In genomic region chr4:67736262-67736661, GRCh38 we compare ENCODE assay signal across 34 cellular contexts. TPM values are rescaled to one million over a fixed set of nuclear protein-coding genes. Genes with fewer than 3 reads are reported as not detected.
"Had no signal": no experiment of that assay in that cellular context is flagged by ENCODE, and none has a peak within 500 bp of the region (broad histone marks: within the 10 kb centered on the region; RNA-seq: fewer than 3 reads in every experiment).

No MANE protein-coding gene starts in this region.

- H3K4me1 Mint-ChIP-seq: nephron; stimulated activated memory B cell treated with anti-CD40 and anti-IgM and Interleukin-4, amounts not matched to agents 10 μg/mL and 1 μg/mL and 100 μg/mL, for 72 hours; stimulated activated naive CD8-positive, alpha-beta T cell treated with anti-CD3 and anti-CD28 coated beads, Interleukin-15, amount 100 ng/mL, for 72 hours had no signal

- H3K4me1 ChIP-seq: neural progenitor cell, parathyroid adenoma, psoas muscle, spleen, suprapubic skin, testis, tibial artery, transverse colon, upper lobe of right lung, uterus had no signal

- H3K36me3 Mint-ChIP-seq: natural killer cell had no signal

- DNase-seq: natural killer cell; occipital lobe; ovary; posterior cingulate gyrus; psoas muscle; right cardiac atrium; spleen; stimulated activated CD4-positive, alpha-beta T cell treated with anti-CD3 and anti-CD28 coated beads, Interleukin-12 subunit alpha, Interleukin-12 subunit beta, amount 100 ng/mL, for 4 hours; stimulated activated CD4-positive, alpha-beta T cell treated with anti-CD3 and anti-CD28 coated beads, Interleukin-1b, Interleukin-23, amount 100 ng/mL, for 48 hours; stimulated activated CD4-positive, alpha-beta T cell treated with anti-CD3 and anti-CD28 coated beads, Interleukin-4, amount 100 ng/mL, for 1 hour; stimulated activated CD4-positive, alpha-beta T cell treated with anti-CD3 and anti-CD28 coated beads, Interleukin-4, amount 100 ng/mL, for 4 hours; stimulated activated CD8-positive, alpha-beta memory T cell treated with anti-CD3 and anti-CD28 coated beads, Interleukin-4, amount 100 ng/mL, for 48 hours; stimulated activated naive CD4-positive, alpha-beta T cell; stimulated activated naive CD8-positive, alpha-beta T cell treated with anti-CD3 and anti-CD28 coated beads, Interleukin-15, amount 100 ng/mL, for 72 hours; stimulated activated naive CD8-positive, alpha-beta T cell treated with anti-CD3 and anti-CD28 coated beads, Interleukin-15, Interleukin-2, amounts not matched to agents 100 U/mL and 50 U/mL, for 24 hours; substantia nigra; testis; tibial artery; transverse colon; upper lobe of right lung; uterus had no signal

- H3K4me3 ChIP-seq: neural progenitor cell, ovary, psoas muscle, skin epidermis, smooth muscle cell, spleen, suprapubic skin, testis, tibial artery, transverse colon, upper lobe of right lung, uterus had no signal

- H3K27ac Mint-ChIP-seq: natural killer cell; nephron; neural progenitor cell; progenitor cell of endocrine pancreas; stimulated activated memory B cell treated with anti-CD40 and anti-IgM and Interleukin-4, amounts not matched to agents 10 μg/mL and 1 μg/mL and 100 μg/mL, for 72 hours; stimulated activated naive CD8-positive, alpha-beta T cell treated with anti-CD3 and anti-CD28 coated beads, Interleukin-15, amount 100 ng/mL, for 72 hours; type B pancreatic cell had no signal

- H3K9me3 ChIP-seq: ovary, psoas muscle, spleen, suprapubic skin, testis, tibial artery, transverse colon, upper lobe of right lung, uterus had no signal

- H3K27me3 Mint-ChIP-seq: progenitor cell of endocrine pancreas; stimulated activated memory B cell treated with anti-CD40 and anti-IgM and Interleukin-4, amounts not matched to agents 10 μg/mL and 1 μg/mL and 100 μg/mL, for 72 hours; stimulated activated naive CD8-positive, alpha-beta T cell treated with anti-CD3 and anti-CD28 coated beads, Interleukin-15, amount 100 ng/mL, for 72 hours; type B pancreatic cell had no signal

- ATAC-seq: natural killer cell; psoas muscle; right cardiac atrium; sciatic nerve; stimulated activated memory B cell treated with anti-CD40 and anti-IgM and Interleukin-4, amounts not matched to agents 10 μg/mL and 1 μg/mL and 100 μg/mL, for 72 hours; stimulated activated naive CD8-positive, alpha-beta T cell treated with anti-CD3 and anti-CD28 coated beads, Interleukin-15, amount 100 ng/mL, for 72 hours; stimulated activated naive CD8-positive, alpha-beta T cell treated with anti-CD3 and anti-CD28 coated beads, Interleukin-15, Interleukin-2, amounts not matched to agents 100 U/mL and 50 U/mL, for 24 hours; upper lobe of right lung had no signal

- H3K27me3 ChIP-seq: neural progenitor cell, ovary, spleen, suprapubic skin, testis, tibial artery, transverse colon, upper lobe of right lung, uterus had no signal

- H3K4me3 Mint-ChIP-seq: natural killer cell; nephron; neural progenitor cell; stimulated activated memory B cell treated with anti-CD40 and anti-IgM and Interleukin-4, amounts not matched to agents 10 μg/mL and 1 μg/mL and 100 μg/mL, for 72 hours; stimulated activated naive CD8-positive, alpha-beta T cell treated with anti-CD3 and anti-CD28 coated beads, Interleukin-15, amount 100 ng/mL, for 72 hours; type B pancreatic cell had no signal

- H3K36me3 ChIP-seq: neural progenitor cell, ovary, suprapubic skin, transverse colon, upper lobe of right lung, uterus had no signal

- H3K9me3 Mint-ChIP-seq: natural killer cell; nephron; neural progenitor cell; stimulated activated memory B cell treated with anti-CD40 and anti-IgM and Interleukin-4, amounts not matched to agents 10 μg/mL and 1 μg/mL and 100 μg/mL, for 72 hours; stimulated activated naive CD8-positive, alpha-beta T cell treated with anti-CD3 and anti-CD28 coated beads, Interleukin-15, amount 100 ng/mL, for 72 hours; type B pancreatic cell had no signal

- H3K9ac ChIP-seq: neural progenitor cell, parathyroid adenoma had no signal

RNA-seq across cellular contexts. Expression of gene GNRHR, which starts 17.9 kb away (rescaled TPM):
- total RNA-seq: natural killer cell, occipital lobe, osteoblast, progenitor cell of endocrine pancreas, psoas muscle, renal cortical epithelial cell, right cardiac atrium, sciatic nerve, suprapubic skin, transverse colon, upper lobe of right lung, urinary bladder, uterus had no signal
